ENCODE assay signal across 8 cellular contexts in the genomic region with DNA sequence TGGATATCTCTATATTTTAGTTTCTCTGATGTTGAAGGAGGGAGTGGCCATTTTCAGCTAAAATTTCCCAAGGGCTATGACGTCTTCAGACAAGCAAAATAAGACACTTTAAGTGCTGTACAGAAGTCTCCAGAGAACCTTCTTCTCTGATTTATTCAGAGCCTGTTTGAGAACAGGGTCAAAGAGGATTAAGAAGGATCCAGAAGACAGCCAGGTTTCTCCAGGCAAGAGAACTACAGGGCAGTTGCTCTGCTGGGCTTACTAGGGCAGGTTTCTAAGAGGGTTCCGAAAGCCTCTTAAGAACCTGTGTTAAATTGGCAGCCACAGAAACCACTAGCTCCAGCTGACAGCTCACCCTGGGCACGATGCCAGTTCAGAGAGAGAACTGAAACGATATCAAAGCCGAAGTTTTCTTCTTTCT. TPM values are rescaled to one million over a fixed set of nuclear protein-coding genes. Genes with fewer than 3 reads are reported as not detected.
DNase-seq lines count a peak whose midpoint lies in the region; ATAC-seq and TF ChIP-seq lines count a peak whose summit lies in the region.

No MANE protein-coding gene starts in this region.

- H3K9ac ChIP-seq in stomach smooth muscle (ENCODE audit: low read length in 2 of 2): peak overlapping the region; percentile 50 to 69

- H3K4me1 ChIP-seq in stomach smooth muscle (ENCODE audit: control insufficient read depth, insufficient read depth, low read length): peaks cover 5% of the 10 kb centered on the region

- TF ChIP-seq POLR2A in erythroblast (IDR thresholded peaks at IDR 0.05; ENCODE audit: low read length): no peak

- H3K27ac ChIP-seq in stomach smooth muscle (ENCODE audit: low read length): peak overlapping the region; percentile 68

- no peaks in the 10 kb centered on the region for H3K36me3 ChIP-seq in stomach smooth muscle (ENCODE audit: control insufficient read depth in 2 of 2, insufficient read depth in 2 of 2, low read length in 2 of 2)

- H3K9me3 ChIP-seq in stomach smooth muscle (ENCODE audit: control insufficient read depth in 2 of 2, low read length in 2 of 2): no peaks in the 10 kb centered on the region

- H3K4me3 ChIP-seq in stomach smooth muscle (ENCODE audit: low read length in 2 of 2): peak overlapping the region; percentile 39 to 76

- DNase-seq in A172 (ENCODE audit: low spot score): peak; percentile 45
- peak; percentile 17 for DNase-seq in NCI-H510A (lab: John Stamatoyannopoulos, UW)
- peak; percentile 20 to 29 (median 29) for DNase-seq in activated CD8-positive, alpha-beta memory T cell treated with anti-CD3 and anti-CD28 coated beads for 48 hours (ENCODE audit: low read depth in 2 of 3, low spot score in 2 of 3)
- DNase-seq in erythroblast (lab: John Stamatoyannopoulos, UW): peak; percentile 82 to 89
- peak; percentile 66 for DNase-seq in non-pigmented ciliary epithelial cell (ENCODE audit: low read depth)

- ATAC-seq in GM18511 (IDR thresholded peaks at IDR 0.05; ENCODE audit: unreplicated experiment) (peak; percentile 99), HG03060 (IDR thresholded peaks at IDR 0.05; ENCODE audit: low read depth, unreplicated experiment) (peak; percentile 90)

- H3K27me3 ChIP-seq in stomach smooth muscle (ENCODE audit: control insufficient read depth in 1 of 2, insufficient read depth in 2 of 2, low read length in 2 of 2): no peaks in the 10 kb centered on the region

RNA-seq across cellular contexts. Expression of a gene that starts 1.2 kb away (rescaled TPM):
- 0.09 TPM in 1 of 2 replicates, not detected in the other for total RNA-seq in A172 (2014; rRNA removed; shearing (Covaris generic))

RNA-seq across cellular contexts. Expression of a gene that starts 41.1 kb away (rescaled TPM):
- total RNA-seq in A172 (2014; rRNA removed; shearing (Covaris generic)): not detected in 2 replicates

RNA-seq across cellular contexts. Expression of a gene that starts 53.9 kb away (rescaled TPM):
- total RNA-seq in A172 (2014; rRNA removed; shearing (Covaris generic)): not detected in 2 replicates

Comparison
In these comparisons a context has a peak if more than half of its experiments do, and no peak if none do; other contexts are left out.
1. Peak in every context shown above with its lines: DNase-seq, ATAC-seq, H3K4me3 ChIP-seq and H3K27ac ChIP-seq.
2. DNase-seq: peak in every context shown above with its lines; median percentile 86 in erythroblast; 66 in non-pigmented ciliary epithelial cell; 45 in A172; 29 in activated CD8-positive, alpha-beta memory T cell treated with anti-CD3 and anti-CD28 coated beads for 48 hours; 17 in NCI-H510A.